ENCODE assay signal across 19 cellular contexts in genomic region chr1:172328266-172328665, GRCh38.
DNase-seq lines count a peak whose midpoint lies in the region; ATAC-seq, FAIRE-seq and TF ChIP-seq lines count a peak whose summit lies in the region.
"Had no signal": no experiment of that assay in that cellular context is flagged by ENCODE, and none has a peak within 500 bp of the region (broad histone marks: within the 10 kb centered on the region; RNA-seq: fewer than 3 reads in every experiment).

No MANE protein-coding gene starts in this region.

- ATAC-seq in K562, result no peak
- no peak for ATAC-seq in stimulated activated memory B cell treated with anti-CD40 and anti-IgM and Interleukin-4, amounts not matched to agents 10 μg/mL and 1 μg/mL and 100 μg/mL, for 72 hours
- ATAC-seq: CD8-positive, alpha-beta T cell; GM12878 had no signal

- no peaks in the 10 kb centered on the region for H3K27me3 Mint-ChIP-seq in stimulated activated memory B cell treated with anti-CD40 and anti-IgM and Interleukin-4, amounts not matched to agents 10 μg/mL and 1 μg/mL and 100 μg/mL, for 72 hours
- H3K27me3 Mint-ChIP-seq: B cell; CD4-positive, alpha-beta T cell had no signal

- no peak overlapping the region for H3K9ac ChIP-seq in K562 (ENCODE audit: insufficient read depth in 1 of 2, low read depth in 2 of 2, low read length in 2 of 2)
- H3K9ac ChIP-seq: BLaER1 treated with 17β-estradiol and CSF1 and Interleukin-3, amounts not matched to agents 10 nM and 100 nM had no signal

- no peak for TF ChIP-seq RAD21 in K562 (CRISPR knock-in tag; conservative IDR thresholded peaks at IDR 0.05 in 1 of 2, IDR thresholded peaks at IDR 0.05 in 1 of 2)

- no peaks in the 10 kb centered on the region for H3K79me2 ChIP-seq in K562 (ENCODE audit: control insufficient read depth, insufficient read depth, low read length)

- H3K27ac ChIP-seq in HEK293 (ENCODE audit: extremely low read depth, low read depth, low read length) (no peak overlapping the region), K562 (ENCODE audit: extremely low read depth, low read depth, low read length) (no peak overlapping the region), left ventricle myocardium inferior (replicated peaks) (no peak overlapping the region)
- H3K27ac ChIP-seq: BLaER1 treated with 17β-estradiol and CSF1 and Interleukin-3, amounts not matched to agents 10 nM and 100 nM; C4-2B had no signal

- H3K9me1 ChIP-seq in K562 (ENCODE audit: control insufficient read depth, insufficient read depth, low read length), result no peaks in the 10 kb centered on the region

- no peak overlapping the region for H3K4me3 ChIP-seq in HEK293 (ENCODE audit: low read depth, low read length)
- H3K4me3 ChIP-seq in K562, result no peak overlapping the region
- no peak overlapping the region for H3K4me3 ChIP-seq in left ventricle myocardium inferior
- H3K4me3 ChIP-seq: BLaER1 treated with 17β-estradiol and CSF1 and Interleukin-3, amounts not matched to agents 10 nM and 100 nM; GM12878 had no signal

- DNase-seq in K562 (ENCODE audit: extremely low read depth in 1 of 4, low spot score in 3 of 4), result no peak
- no peak for DNase-seq in NCI-H510A (lab: John Stamatoyannopoulos, UW)
- DNase-seq in left ventricle myocardium inferior, result no peak
- DNase-seq in nucleus accumbens (lab: John Stamatoyannopoulos, UW), result no peak
- DNase-seq: 8988T; AML-193; Caco-2; Calu3; CD4-positive, alpha-beta T cell; CD8-positive, alpha-beta T cell; DMS79 treated with DMSO at 0.1 percent for 48 hours had no signal

- peaks cover 12% of the 10 kb centered on the region for H3K4me1 Mint-ChIP-seq in stimulated activated memory B cell treated with anti-CD40 and anti-IgM and Interleukin-4, amounts not matched to agents 10 μg/mL and 1 μg/mL and 100 μg/mL, for 72 hours

- H3K27ac Mint-ChIP-seq in stimulated activated memory B cell treated with anti-CD40 and anti-IgM and Interleukin-4, amounts not matched to agents 10 μg/mL and 1 μg/mL and 100 μg/mL, for 72 hours, result peak overlapping the region; percentile 35
- H3K27ac Mint-ChIP-seq: B cell; CD4-positive, alpha-beta T cell; CD8-positive, alpha-beta T cell had no signal

- FAIRE-seq in K562 (lab: Jason Lieb, UNC), result no peak
- FAIRE-seq: GM12878, GM12892, GM18507 had no signal

- CTCF ChIA-PET in HEK293 (lab: Yijun Ruan, JAX) (interaction anchor here (0.6 to 0.7 kb wide), 2 partner anchors 143 to 186 kb away, joined by 3 read pairs; no protein-coding TSS in a partner anchor), K562 (lab: Yijun Ruan, JAX; ENCODE audit: low intra/inter-chr PET ratio) (no interaction called here)

- no peak overlapping the region for H3K4me2 ChIP-seq in K562 (ENCODE audit: insufficient read depth, low read length)
- H3K4me2 ChIP-seq: BLaER1 treated with 17β-estradiol and CSF1 and Interleukin-3, amounts not matched to agents 10 nM and 100 nM had no signal

- H3K9me3 Mint-ChIP-seq in stimulated activated memory B cell treated with anti-CD40 and anti-IgM and Interleukin-4, amounts not matched to agents 10 μg/mL and 1 μg/mL and 100 μg/mL, for 72 hours, result peaks cover 3% of the 10 kb centered on the region

- no peak for TF ChIP-seq POLR2A in K562 (conservative IDR thresholded peaks at IDR 0.05)

- H3K36me3 Mint-ChIP-seq in stimulated activated memory B cell treated with anti-CD40 and anti-IgM and Interleukin-4, amounts not matched to agents 10 μg/mL and 1 μg/mL and 100 μg/mL, for 72 hours, result no peaks in the 10 kb centered on the region
- H3K36me3 Mint-ChIP-seq: CD8-positive, alpha-beta T cell had no signal

- no peak overlapping the region for H3K4me3 Mint-ChIP-seq in stimulated activated memory B cell treated with anti-CD40 and anti-IgM and Interleukin-4, amounts not matched to agents 10 μg/mL and 1 μg/mL and 100 μg/mL, for 72 hours
- H3K4me3 Mint-ChIP-seq: B cell; CD4-positive, alpha-beta T cell; CD8-positive, alpha-beta T cell had no signal

- H3K4me1 ChIP-seq in HEK293 (ENCODE audit: control insufficient read depth, insufficient read depth, low read length) (no peaks in the 10 kb centered on the region), K562 (replicated peaks in 1 of 2; ENCODE audit: control insufficient read depth in 2 of 2, insufficient read depth in 2 of 2, low read length in 2 of 2) (no peaks in the 10 kb centered on the region), left ventricle myocardium inferior (no peaks in the 10 kb centered on the region)
- H3K4me1 ChIP-seq: BLaER1 treated with 17β-estradiol and CSF1 and Interleukin-3, amounts not matched to agents 10 nM and 100 nM had no signal

- H4K20me1 ChIP-seq in K562 (replicated peaks; ENCODE audit: control insufficient read depth, insufficient read depth, low read length), result no peaks in the 10 kb centered on the region
- H4K20me1 ChIP-seq: BLaER1 treated with 17β-estradiol and CSF1 and Interleukin-3, amounts not matched to agents 10 nM and 100 nM had no signal

- in situ Hi-C loops in K562 (cut with MboI), result no loop called here

- POLR2A ChIA-PET in HEK293 (lab: Yijun Ruan, JAX), result no interaction called here
- POLR2A ChIA-PET in K562 (lab: Yijun Ruan, JAX), result no interaction called here

- H3K36me3 ChIP-seq in HEK293 (ENCODE audit: control insufficient read depth in 2 of 2, insufficient read depth in 1 of 2, low read length in 2 of 2) (no peaks in the 10 kb centered on the region), K562 (ENCODE audit: control insufficient read depth, insufficient read depth, low read length) (no peaks in the 10 kb centered on the region), left ventricle myocardium inferior (no peaks in the 10 kb centered on the region)
- H3K36me3 ChIP-seq: BLaER1 treated with 17β-estradiol and CSF1 and Interleukin-3, amounts not matched to agents 10 nM and 100 nM had no signal

- TF ChIP-seq CTCF in HEK293 (tag by site-specific recombination; IDR thresholded peaks at IDR 0.05) (no peak), K562 (IDR thresholded peaks at IDR 0.05 in 2 of 3, conservative IDR thresholded peaks at IDR 0.05 in 1 of 3; ENCODE audit: insufficient read depth in 2 of 3, low read depth in 1 of 3, low read length in 3 of 3) (no peak), left ventricle myocardium inferior (IDR thresholded peaks at IDR 0.05; ENCODE audit: borderline replicate concordance) (no peak)

- BruUV-seq in K562 (replicated peaks; lab: Mats Ljungman, UMichigan), result no TSS peak

- no peaks in the 10 kb centered on the region for H3K27me3 ChIP-seq in K562 (ENCODE audit: control insufficient read depth in 2 of 2, insufficient read depth in 2 of 2, low read length in 2 of 2)
- no peaks in the 10 kb centered on the region for H3K27me3 ChIP-seq in left ventricle myocardium inferior (ENCODE audit: low read depth)
- H3K27me3 ChIP-seq: BLaER1 treated with 17β-estradiol and CSF1 and Interleukin-3, amounts not matched to agents 10 nM and 100 nM had no signal

- WGBS in K562 (ENCODE audit: insufficient coverage, low coverage, missing lambda C conversion rate), result 0% methylated on average over 4 of the region's 4 CpGs

- intact Hi-C loops in K562 (cut with micrococcal nuclease), result no loop called here
- intact Hi-C loops in left ventricle myocardium inferior (cut with micrococcal nuclease), result no loop called here

- H3K9me3 ChIP-seq in HEK293 (ENCODE audit: control insufficient read depth, insufficient read depth, low read depth, low read length) (no peaks in the 10 kb centered on the region), K562 (replicated peaks; ENCODE audit: control insufficient read depth, insufficient read depth, low read depth, low read length) (no peaks in the 10 kb centered on the region), left ventricle myocardium inferior (replicated peaks) (no peaks in the 10 kb centered on the region)
- H3K9me3 ChIP-seq: Caco-2 had no signal

- H2AFZ ChIP-seq in K562 (ENCODE audit: low read depth, low read length), result no peak overlapping the region

- no peak for TF ChIP-seq EP300 in K562 (IDR thresholded peaks at IDR 0.05; ENCODE audit: low read length)

TF ChIP-seq in HEK293, 187 proteins besides CTCF, POLR2A, EP300 and RAD21 (continues in another document):
- no peak for TF ChIP-seq HOXD13 (CRISPR knock-in tag; IDR thresholded peaks at IDR 0.05; ENCODE audit: borderline replicate concordance)
- TF ChIP-seq ZNF146 (tag by site-specific recombination; IDR thresholded peaks at IDR 0.05), result peak; percentile 78
- TF ChIP-seq ZSCAN4 (tag by site-specific recombination; IDR thresholded peaks at IDR 0.05), result no peak
- no peak for TF ChIP-seq ZSCAN30 (tag by site-specific recombination; IDR thresholded peaks at IDR 0.05)
- no peak for TF ChIP-seq OVOL3 (tag by site-specific recombination; IDR thresholded peaks at IDR 0.05)
- TF ChIP-seq ZNF404 (tag by site-specific recombination; IDR thresholded peaks at IDR 0.05), result no peak

TF ChIP-seq in K562, 482 proteins besides CTCF, POLR2A, EP300 and RAD21:
- TF ChIP-seq SNIP1 (IDR thresholded peaks at IDR 0.05; ENCODE audit: low read depth), result no peak
- TF ChIP-seq ZNF146 (CRISPR knock-in tag; IDR thresholded peaks at IDR 0.05; ENCODE audit: unreplicated experiment), result peak; percentile 74
- peak; percentile 50 for TF ChIP-seq RBM25 (IDR thresholded peaks at IDR 0.05; ENCODE audit: low read depth, low read length, severe bottlenecking)

Comparison
In these comparisons a context has a peak if more than half of its experiments do, and no peak if none do; other contexts are left out.
1. Of the 44 proteins assayed by ChIP-seq in both K562 and HEK293: peak only in K562: none; only in HEK293: none; in both: ZNF146; in neither: 43.